15 cellular contexts compared by ENCODE assay signal in genomic region chr16:70418274-70418992, GRCh38. TPM values are rescaled to one million over a fixed set of nuclear protein-coding genes. Genes with fewer than 3 reads are reported as not detected.
A peak's percentile ranks its signal among the peaks of the same experiment; 100 is the strongest.
DNase-seq lines count a peak whose midpoint lies in the region; TF ChIP-seq lines count a peak whose summit lies in the region.
"Had no signal": no experiment of that assay in that cellular context is flagged by ENCODE, and none has a peak within 500 bp of the region (broad histone marks: within the 10 kb centered on the region; RNA-seq: fewer than 3 reads in every experiment).

No MANE protein-coding gene starts in this region.

- H3K27me3 Mint-ChIP-seq in T-helper 1 cell treated with Interleukin-12 subunit alpha and Interleukin-12 subunit beta and Interleukin-4 antibody, amounts not matched to agents 30 μg/mL and 1 μg/mL, for 36 hours (ENCODE audit: low read depth), result no peaks in the 10 kb centered on the region
- H3K27me3 Mint-ChIP-seq in activated naive CD4-positive, alpha-beta T cell treated with anti-CD3 and anti-CD28 coated beads for 36 hours (ENCODE audit: low read depth), result no peaks in the 10 kb centered on the region
- H3K27me3 Mint-ChIP-seq in neural progenitor cell (ENCODE audit: insufficient read depth, low read depth), result no peaks in the 10 kb centered on the region

- H3K27me3 ChIP-seq in neural progenitor cell, result no peaks in the 10 kb centered on the region
- H3K27me3 ChIP-seq: brain microvascular endothelial cell, transverse colon had no signal

- intact Hi-C loops in activated naive CD4-positive, alpha-beta T cell treated with anti-CD3 and anti-CD28 coated beads for 36 hours (cut with micrococcal nuclease), result loop anchor here (1.0 kb wide), 1 partner anchor 10 kb away; no protein-coding TSS in a partner anchor

- no peak overlapping the region for H2AFZ ChIP-seq in neural progenitor cell (replicated peaks)

- peak overlapping the region; percentile 37 for H3K4me3 Mint-ChIP-seq in T-helper 1 cell treated with Interleukin-12 subunit alpha and Interleukin-12 subunit beta and Interleukin-4 antibody, amounts not matched to agents 30 μg/mL and 1 μg/mL, for 36 hours
- peak overlapping the region; percentile 34 for H3K4me3 Mint-ChIP-seq in activated naive CD4-positive, alpha-beta T cell treated with anti-CD3 and anti-CD28 coated beads for 36 hours
- no peak overlapping the region for H3K4me3 Mint-ChIP-seq in neural progenitor cell

- peaks cover 7% of the 10 kb centered on the region for H3K36me3 Mint-ChIP-seq in T-helper 1 cell treated with Interleukin-12 subunit alpha and Interleukin-12 subunit beta and Interleukin-4 antibody, amounts not matched to agents 30 μg/mL and 1 μg/mL, for 36 hours (ENCODE audit: low read depth)
- H3K36me3 Mint-ChIP-seq in activated naive CD4-positive, alpha-beta T cell treated with anti-CD3 and anti-CD28 coated beads for 36 hours (ENCODE audit: low read depth), result no peaks in the 10 kb centered on the region
- H3K36me3 Mint-ChIP-seq in neural progenitor cell, result peaks cover 8% of the 10 kb centered on the region

- H3K79me2 ChIP-seq in neural progenitor cell (ENCODE audit: low read depth), result peaks cover 49% of the 10 kb centered on the region

- H3K9me3 ChIP-seq in neural progenitor cell (ENCODE audit: low read depth), result no peaks in the 10 kb centered on the region
- H3K9me3 ChIP-seq: SK-N-SH, transverse colon had no signal

- H3K36me3 ChIP-seq in neural progenitor cell, result no peaks in the 10 kb centered on the region
- H3K36me3 ChIP-seq: transverse colon had no signal

- peaks cover 36% of the 10 kb centered on the region for H3K4me1 Mint-ChIP-seq in T-helper 1 cell treated with Interleukin-12 subunit alpha and Interleukin-12 subunit beta and Interleukin-4 antibody, amounts not matched to agents 30 μg/mL and 1 μg/mL, for 36 hours (ENCODE audit: low read depth)
- peaks cover 40% of the 10 kb centered on the region for H3K4me1 Mint-ChIP-seq in activated naive CD4-positive, alpha-beta T cell treated with anti-CD3 and anti-CD28 coated beads for 36 hours (ENCODE audit: low read depth)
- peaks cover 34% of the 10 kb centered on the region for H3K4me1 Mint-ChIP-seq in neural progenitor cell

- H3K9me3 Mint-ChIP-seq in T-helper 1 cell treated with Interleukin-12 subunit alpha and Interleukin-12 subunit beta and Interleukin-4 antibody, amounts not matched to agents 30 μg/mL and 1 μg/mL, for 36 hours, result no peaks in the 10 kb centered on the region
- no peaks in the 10 kb centered on the region for H3K9me3 Mint-ChIP-seq in activated naive CD4-positive, alpha-beta T cell treated with anti-CD3 and anti-CD28 coated beads for 36 hours
- H3K9me3 Mint-ChIP-seq in neural progenitor cell, result no peaks in the 10 kb centered on the region

- H3K27ac Mint-ChIP-seq in T-helper 1 cell treated with Interleukin-12 subunit alpha and Interleukin-12 subunit beta and Interleukin-4 antibody, amounts not matched to agents 30 μg/mL and 1 μg/mL, for 36 hours, result peak overlapping the region; percentile 36
- peak overlapping the region; percentile 65 for H3K27ac Mint-ChIP-seq in activated naive CD4-positive, alpha-beta T cell treated with anti-CD3 and anti-CD28 coated beads for 36 hours
- H3K27ac Mint-ChIP-seq in neural progenitor cell, result peak overlapping the region; percentile 42

- DNase-seq in T-helper 1 cell, result no peak
- DNase-seq in Jurkat, Clone E6-1 (ENCODE audit: low read depth, low spot score), result no peak
- DNase-seq in activated naive CD4-positive, alpha-beta T cell treated with anti-CD3 and anti-CD28 coated beads for 36 hours, result peak; percentile 58
- DNase-seq in neural progenitor cell (ENCODE audit: low spot score), result no peak
- no peak for DNase-seq in SKM-1 treated with dmso at 0.1 percent for 144 hours (lab: John Stamatoyannopoulos, UW; ENCODE audit: unreplicated experiment)
- no peak for DNase-seq in germinal center (ENCODE audit: low spot score)
- DNase-seq in HuH-7.5 (ENCODE audit: low spot score), result no peak
- DNase-seq: brain microvascular endothelial cell; mammary epithelial cell; NCI-H1694; NK-92 treated with Interleukin-12 subunit alpha and Interleukin-12 subunit beta, amount 100 ng/mL, for 24 hours; retina; SK-N-SH; transverse colon had no signal

- peaks cover 57% of the 10 kb centered on the region for H4K20me1 ChIP-seq in neural progenitor cell (ENCODE audit: low read depth)

- CTCF ChIA-PET in activated naive CD4-positive, alpha-beta T cell treated with anti-CD3 and anti-CD28 coated beads for 36 hours (lab: Charles Lee), result interaction anchor here (1.2 to 3.9 kb wide), 3 partner anchors 9 to 25 kb away, joined by 3 to 10 read pairs (median 9); partner anchors contain the start of gene ST3GAL2

- H3K4me3 ChIP-seq in Jurkat, Clone E6-1 (ENCODE audit: low read length), result peak overlapping the region; percentile 5; the same call in 1 of the 2 replicates
- H3K4me3 ChIP-seq in neural progenitor cell, result no peak overlapping the region
- H3K4me3 ChIP-seq: transverse colon had no signal

- H3K4me2 ChIP-seq in neural progenitor cell, result no peak overlapping the region
- H3K4me2 ChIP-seq: SK-N-SH had no signal

- no peak overlapping the region for H3K9ac ChIP-seq in neural progenitor cell
- H3K9ac ChIP-seq: SK-N-SH had no signal

- no peak overlapping the region for H3K27ac ChIP-seq in neural progenitor cell
- H3K27ac ChIP-seq: brain microvascular endothelial cell, transverse colon had no signal

- no peaks in the 10 kb centered on the region for H3F3A ChIP-seq in neural progenitor cell (ENCODE audit: low read depth)

- peaks cover 20% of the 10 kb centered on the region for H3K4me1 ChIP-seq in neural progenitor cell

- no peak for TF ChIP-seq CTCF in neural progenitor cell (IDR thresholded peaks at IDR 0.05)

RNA-seq across cellular contexts. Expression of gene ST3GAL2, which starts 20.5 kb away (rescaled TPM):
- 18.5 TPM for polyA plus RNA-seq in Jurkat, Clone E6-1 (2012; ENCODE audit: insufficient read depth, insufficient read length)
- 1 to 10 TPM; 9.3 to 9.9 TPM for total RNA-seq in activated naive CD4-positive, alpha-beta T cell treated with anti-CD3 and anti-CD28 coated beads for 36 hours
- 11.6 and 34.5 TPM in 2 replicates for total RNA-seq in neural progenitor cell (ENCODE audit: low replicate concordance)

RNA-seq across cellular contexts. Expression of gene FCSK, which starts 36.0 kb away (rescaled TPM):
- 8.7 TPM for polyA plus RNA-seq in Jurkat, Clone E6-1 (2012; ENCODE audit: insufficient read depth, insufficient read length)
- total RNA-seq in activated naive CD4-positive, alpha-beta T cell treated with anti-CD3 and anti-CD28 coated beads for 36 hours, result 10 to 100 TPM; 12.2 to 12.6 TPM
- 11.0 and 12.0 TPM in 2 replicates for total RNA-seq in neural progenitor cell (ENCODE audit: low replicate concordance)
